In genomic region chr13:57624565-57625435, GRCh38 we compare ENCODE assay signal across 9 cellular contexts. TPM values are rescaled to one million over a fixed set of nuclear protein-coding genes. Genes with fewer than 3 reads are reported as not detected.
A peak's percentile ranks its signal among the peaks of the same experiment; 100 is the strongest.
DNase-seq lines count a peak whose midpoint lies in the region; ATAC-seq and TF ChIP-seq lines count a peak whose summit lies in the region.
"Had no signal": no experiment of that assay in that cellular context is flagged by ENCODE, and none has a peak within 500 bp of the region (broad histone marks: within the 10 kb centered on the region; RNA-seq: fewer than 3 reads in every experiment).

No MANE protein-coding gene starts in this region.

- H2AFZ ChIP-seq in Loucy (ENCODE audit: low read length) = no peak overlapping the region

- peak; percentile 47 for ATAC-seq in GM21423 (IDR thresholded peaks at IDR 0.05; ENCODE audit: unreplicated experiment)
- ATAC-seq: naive thymus-derived CD8-positive, alpha-beta T cell had no signal

- H3F3A ChIP-seq in Loucy (ENCODE audit: low read depth) = no peaks in the 10 kb centered on the region

- no peaks in the 10 kb centered on the region for H3K79me2 ChIP-seq in Loucy (ENCODE audit: insufficient read depth, low read length)

- H3K9ac ChIP-seq in Loucy (ENCODE audit: low read depth, low read length, poor library complexity, severe bottlenecking) = no peak overlapping the region

- H4K20me1 ChIP-seq in Loucy (ENCODE audit: insufficient read depth, low read length, poor library complexity, severe bottlenecking) = no peaks in the 10 kb centered on the region

- DNase-seq in Caki2 (ENCODE audit: low read depth) = peak; percentile 48
- peak; percentile 51 to 80 for DNase-seq in SJCRH30
- DNase-seq in fibroblast of mammary gland (ENCODE audit: low read depth) = peak; percentile 62
- peak; percentile 88 for DNase-seq in pons (ENCODE audit: low spot score)
- no peak for DNase-seq in MG63
- no peak for DNase-seq in activated CD8-positive, alpha-beta memory T cell treated with anti-CD3 and anti-CD28 coated beads for 24 hours

- H3K36me3 ChIP-seq in Loucy (ENCODE audit: insufficient read depth, low read length) = no peaks in the 10 kb centered on the region
- no peaks in the 10 kb centered on the region for H3K36me3 ChIP-seq in SJCRH30
- H3K36me3 ChIP-seq in MG63 = no peaks in the 10 kb centered on the region

- H3K4me2 ChIP-seq in Loucy (ENCODE audit: low read depth, low read length, poor library complexity, severe bottlenecking) = no peak overlapping the region

- H3K9me3 ChIP-seq in Loucy (ENCODE audit: insufficient read depth, low read depth, low read length) = no peaks in the 10 kb centered on the region
- no peaks in the 10 kb centered on the region for H3K9me3 ChIP-seq in SJCRH30 (replicated peaks)
- H3K9me3 ChIP-seq in MG63 = no peaks in the 10 kb centered on the region

- H3K4me1 ChIP-seq in Loucy (ENCODE audit: insufficient read depth, low read length, poor library complexity, severe bottlenecking) = no peaks in the 10 kb centered on the region
- no peaks in the 10 kb centered on the region; the same call in 1 of the 2 replicates for H3K4me1 ChIP-seq in SJCRH30

- TF ChIP-seq CTCF in Loucy (conservative IDR thresholded peaks at IDR 0.05; ENCODE audit: low read length) (peak; percentile 99), fibroblast of mammary gland (conservative IDR thresholded peaks at IDR 0.05; ENCODE audit: control insufficient read depth, insufficient read depth, low read depth, low read length) (peak; percentile 85)

- H3K27ac ChIP-seq in SJCRH30 = no peak overlapping the region

- no peaks in the 10 kb centered on the region for H3K27me3 ChIP-seq in Loucy (ENCODE audit: insufficient read depth, low read length, poor library complexity, severe bottlenecking)
- H3K27me3 ChIP-seq in SJCRH30 = no peaks in the 10 kb centered on the region
- H3K27me3 ChIP-seq in MG63 = peaks cover 18% of the 10 kb centered on the region

- no peaks in the 10 kb centered on the region for H3K9me2 ChIP-seq in Loucy (replicated peaks; ENCODE audit: low read depth, low read length)

- in situ Hi-C loops in Caki2 (cut with HindIII; ENCODE audit: low pct_unique_long_range_greater_than_20kb, low sequenced_read_pairs) = no loop called here

- H3K4me3 ChIP-seq in Loucy (ENCODE audit: low read length, poor library complexity, severe bottlenecking) (no peak overlapping the region), SJCRH30 (no peak overlapping the region), fibroblast of mammary gland (ENCODE audit: control insufficient read depth, low read depth, low read length) (no peak overlapping the region), MG63 (no peak overlapping the region)

RNA-seq across cellular contexts. Expression of gene PCDH17, which starts 6.7 kb away (rescaled TPM):
- not detected in 2 replicates for total RNA-seq in Caki2 (2014; rRNA removed; shearing (Covaris generic); ENCODE audit: low replicate concordance)
- 0.10 TPM in 1 of 2 replicates, not detected in the other for total RNA-seq in SJCRH30 (2014; rRNA removed; shearing (Covaris generic))
- total RNA-seq in MG63 (2014; rRNA removed; shearing (Covaris generic); ENCODE audit: low replicate concordance) = not detected in 2 replicates
- total RNA-seq: naive thymus-derived CD8-positive, alpha-beta T cell had no signal

Comparison
In these comparisons a context has a peak if more than half of its experiments do, and no peak if none do; other contexts are left out.
1. DNase-seq: peak in Caki2 (single experiment), SJCRH30 (2 of 2), fibroblast of mammary gland (single experiment) and pons (single experiment); none in MG63 (single experiment) and activated CD8-positive, alpha-beta memory T cell treated with anti-CD3 and anti-CD28 coated beads for 24 hours (single experiment).